Comparison of ENCODE assay signal across 17 cellular contexts in the genomic region with DNA sequence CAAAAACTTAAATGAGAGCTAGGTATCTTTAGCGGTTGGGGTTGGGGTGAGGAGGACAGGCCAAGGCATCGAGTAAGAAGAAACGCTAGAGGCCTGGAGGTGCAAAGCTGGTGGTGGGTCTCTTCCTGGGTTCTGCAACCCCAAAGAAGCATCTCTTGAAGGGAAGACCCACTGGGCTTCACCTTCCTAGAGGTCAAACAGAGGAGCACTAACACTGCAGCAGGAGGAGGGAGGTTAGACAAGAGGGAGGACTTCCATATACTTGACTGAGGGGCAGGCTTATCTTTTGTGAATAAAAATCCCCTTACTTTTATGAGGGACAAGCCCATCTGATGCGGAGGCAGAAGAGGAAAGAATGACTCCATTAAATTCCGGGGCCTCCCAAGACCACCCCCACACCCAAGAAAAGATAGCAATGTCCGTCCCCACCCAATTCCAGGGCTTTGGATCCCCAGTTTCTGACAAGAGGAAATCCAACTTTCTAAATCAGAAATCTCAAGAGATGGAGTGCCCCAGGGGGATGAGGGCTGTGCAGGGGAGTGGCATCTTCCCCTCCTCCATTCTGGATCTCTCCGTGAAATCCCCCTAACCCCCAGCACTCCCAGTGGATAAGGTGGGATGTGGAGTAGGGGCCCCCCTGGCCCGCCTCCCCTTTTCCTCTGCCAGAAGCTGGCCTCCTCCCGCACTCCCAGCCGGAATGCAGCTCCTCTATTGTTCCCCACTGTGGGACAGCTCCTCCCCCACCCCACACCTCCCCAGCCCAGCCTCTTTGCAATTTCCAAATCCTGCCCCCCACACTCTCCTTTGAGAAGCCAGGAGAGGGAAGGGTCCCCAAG. TPM values are rescaled to one million over a fixed set of nuclear protein-coding genes. Genes with fewer than 3 reads are reported as not detected.
DNase-seq lines count a peak whose midpoint lies in the region; ATAC-seq, FAIRE-seq and TF ChIP-seq lines count a peak whose summit lies in the region.
"Had no signal": no experiment of that assay in that cellular context is flagged by ENCODE, and none has a peak within 500 bp of the region (broad histone marks: within the 10 kb centered on the region; RNA-seq: fewer than 3 reads in every experiment).

No MANE protein-coding gene starts in this region.

- no peak for FAIRE-seq in A549 (lab: Jason Lieb, UNC)

- H3K27ac ChIP-seq in A549 (no peak overlapping the region), HEK293 (ENCODE audit: extremely low read depth, low read depth, low read length) (no peak overlapping the region), mesenchymal stem cell (ENCODE audit: low read length, poor library complexity, severe bottlenecking) (no peak overlapping the region), colonic mucosa (no peak overlapping the region)
- H3K27ac ChIP-seq: KMS-11 had no signal

- H3K79me1 ChIP-seq in mesenchymal stem cell (replicated peaks; ENCODE audit: low read length, poor library complexity, severe bottlenecking): peaks cover 26% of the 10 kb centered on the region

- H2BK12ac ChIP-seq in mesenchymal stem cell (ENCODE audit: low read length in 2 of 2): no peak overlapping the region

- intact Hi-C loops in colonic mucosa (cut with DNase I): no loop called here

- TF ChIP-seq EP300 in A549 (IDR thresholded peaks at IDR 0.05): no peak

- H3K27me3 ChIP-seq in mesenchymal stem cell (ENCODE audit: control insufficient read depth in 1 of 2, insufficient read depth in 1 of 2, low read length in 2 of 2) (peaks cover 0 to 4% of the 10 kb centered on the region in 2 experiments), colonic mucosa (no peaks in the 10 kb centered on the region)

- POLR2A ChIA-PET in A549 (lab: Yijun Ruan, JAX) (no interaction called here), HEK293 (lab: Yijun Ruan, JAX) (no interaction called here)

- no peak for ATAC-seq in A549
- no peak for ATAC-seq in HG02885 (IDR thresholded peaks at IDR 0.05; ENCODE audit: poor library complexity, unreplicated experiment)
- no peak for ATAC-seq in GM19467 (IDR thresholded peaks at IDR 0.05; ENCODE audit: unreplicated experiment)
- ATAC-seq: activated CD4-positive, alpha-beta T cell treated with anti-CD3 and anti-CD28 coated beads for 36 hours; left cardiac atrium; stimulated activated effector memory CD8-positive, alpha-beta T cell treated with anti-CD3 and anti-CD28 coated beads, Interleukin-12 subunit alpha, Interleukin-12 subunit beta, amount 100 ng/mL, for 72 hours had no signal

- H3K23ac ChIP-seq in mesenchymal stem cell (ENCODE audit: low read length in 2 of 2): no peak overlapping the region

- TF ChIP-seq POLR2A in A549 (IDR thresholded peaks at IDR 0.05; ENCODE audit: low read length): no peak

- peak overlapping the region in 1 of 2 experiments; percentile 13 for H3K18ac ChIP-seq in mesenchymal stem cell (ENCODE audit: low read depth in 1 of 2, low read length in 2 of 2)

- peak overlapping the region; percentile 29 for H2AK5ac ChIP-seq in mesenchymal stem cell (ENCODE audit: low read length, severe bottlenecking)

- WGBS in A549 (ENCODE audit: missing lambda C conversion rate): 95% methylated on average over 10 of the region's 10 CpGs
- 49% methylated on average over 9 of the region's 10 CpGs for WGBS in mesenchymal stem cell

- no peak overlapping the region for H4K91ac ChIP-seq in mesenchymal stem cell (ENCODE audit: low read length)

- no peak overlapping the region for H2BK15ac ChIP-seq in mesenchymal stem cell (ENCODE audit: low read depth, poor library complexity, severe bottlenecking)

- no peak overlapping the region for H3K14ac ChIP-seq in mesenchymal stem cell (ENCODE audit: low read length in 2 of 2)

- CTCF ChIA-PET in A549 (lab: Yijun Ruan, JAX) (interaction anchor here (0.7 to 2.9 kb wide), 4 partner anchors 10 to 66 kb away, joined by 3 to 19 read pairs (median 4); no protein-coding TSS in a partner anchor), HEK293 (lab: Yijun Ruan, JAX) (interaction anchor here (2.8 kb wide), 1 partner anchor 13 kb away, joined by 13 read pairs; no protein-coding TSS in a partner anchor)

- H3K4me1 ChIP-seq in A549 (peaks cover 14% of the 10 kb centered on the region; the same call in 2 of the 3 replicates), HEK293 (ENCODE audit: control insufficient read depth, insufficient read depth, low read length) (peaks cover 5% of the 10 kb centered on the region; the same call in 1 of the 2 replicates), mesenchymal stem cell (ENCODE audit: control insufficient read depth, insufficient read depth, low read depth, low read length) (peaks cover 30% of the 10 kb centered on the region), colonic mucosa (no peaks in the 10 kb centered on the region)

- H4K8ac ChIP-seq in mesenchymal stem cell (ENCODE audit: low read length): no peak overlapping the region

- TF ChIP-seq CTCF in A549 (IDR thresholded peaks at IDR 0.05) (no peak), HEK293 (tag by site-specific recombination; IDR thresholded peaks at IDR 0.05) (no peak), astrocyte of the spinal cord (IDR thresholded peaks at IDR 0.05; ENCODE audit: low read depth, low read length) (no peak), colonic mucosa (IDR thresholded peaks at IDR 0.05) (no peak)

- H3K4me3 ChIP-seq in A549: no peak overlapping the region
- H3K4me3 ChIP-seq in HEK293 (ENCODE audit: low read depth, low read length): no peak overlapping the region
- H3K4me3 ChIP-seq in astrocyte of the spinal cord (ENCODE audit: low read depth, low read length): peak overlapping the region; percentile 86
- peak overlapping the region in 1 of 2 experiments; percentile 83 for H3K4me3 ChIP-seq in mesenchymal stem cell (ENCODE audit: insufficient read depth in 1 of 2, low read depth in 1 of 2, low read length in 2 of 2)
- no peak overlapping the region for H3K4me3 ChIP-seq in colonic mucosa

- H3K9ac ChIP-seq in mesenchymal stem cell (ENCODE audit: low read length) (no peak overlapping the region), colonic mucosa (ENCODE audit: low read depth in 2 of 2, low read length in 2 of 2) (no peak overlapping the region)
- H3K9ac ChIP-seq: KMS-11 had no signal

- peaks cover 0 to 24% of the 10 kb centered on the region in 2 experiments; a peak in 1 of 3 replicates for H3K36me3 ChIP-seq in HEK293 (ENCODE audit: control insufficient read depth in 2 of 2, insufficient read depth in 1 of 2, low read length in 2 of 2)
- peaks cover 0 to 26% of the 10 kb centered on the region in 2 experiments for H3K36me3 ChIP-seq in mesenchymal stem cell (ENCODE audit: control insufficient read depth in 1 of 2, insufficient read depth in 2 of 2, low read depth in 1 of 2, low read length in 2 of 2)
- H3K36me3 ChIP-seq in colonic mucosa: no peaks in the 10 kb centered on the region

- H2BK120ac ChIP-seq in mesenchymal stem cell (ENCODE audit: low read depth, low read length): no peak overlapping the region

- H3K4ac ChIP-seq in mesenchymal stem cell (ENCODE audit: low read depth in 1 of 2, low read length in 2 of 2): no peak overlapping the region

- no peak overlapping the region for H2BK5ac ChIP-seq in mesenchymal stem cell (ENCODE audit: low read depth, low read length, poor library complexity, severe bottlenecking)

- H2AFZ ChIP-seq in mesenchymal stem cell (ENCODE audit: low read depth, low read length): no peak overlapping the region

- H3K4me2 ChIP-seq in A549 (peak overlapping the region; percentile 100; the same call in 1 of the 3 replicates), mesenchymal stem cell (ENCODE audit: low read length, poor library complexity, severe bottlenecking) (peak overlapping the region; percentile 91)
- H3K4me2 ChIP-seq: KMS-11 had no signal

- DNase-seq in A549 (ENCODE audit: low read depth in 1 of 2, low spot score in 1 of 2) (no peak), astrocyte of the spinal cord (ENCODE audit: low read depth, low spot score) (no peak), mesenchymal stem cell (no peak), colonic mucosa (no peak), mucosa of gallbladder (ENCODE audit: low spot score) (no peak)
- DNase-seq: activated CD4-positive, alpha-beta T cell treated with anti-CD3 and anti-CD28 coated beads for 36 hours; activated effector memory CD4-positive, alpha-beta T cell treated with Interleukin-2 at 50 U/mL for 16 hours; AML-193; left cardiac atrium; NCI-H187; NCI-H82; nucleus accumbens had no signal

- TF ChIP-seq RAD21 in A549 (conservative IDR thresholded peaks at IDR 0.05 in 1 of 2, IDR thresholded peaks at IDR 0.05 in 1 of 2): no peak

- in situ Hi-C loops in astrocyte of the spinal cord (cut with HindIII; ENCODE audit: low sequenced_read_pairs): no loop called here

- no peaks in the 10 kb centered on the region for H3K9me3 ChIP-seq in A549
- no peaks in the 10 kb centered on the region for H3K9me3 ChIP-seq in HEK293 (ENCODE audit: control insufficient read depth, insufficient read depth, low read depth, low read length)
- H3K9me3 ChIP-seq in mesenchymal stem cell (ENCODE audit: control insufficient read depth, low read length): no peaks in the 10 kb centered on the region
- H3K9me3 ChIP-seq in colonic mucosa: no peaks in the 10 kb centered on the region

RNA-seq across cellular contexts. Expression of a gene that starts 2.3 kb away (rescaled TPM):
- polyA plus RNA-seq in A549 (2011; rRNA removed) (1.8 and 2.4 TPM in 2 replicates), A549 (2017; fragmentation: RNase III; extraction: RNeasy Plus Mini Kit Qiagen cat#74134 plus additional on column Dnase treatment) (3.3 to 4.9 TPM (median 4.4 TPM) in 3 replicates)
- 3.2 and 3.9 TPM in 2 replicates for polyA plus RNA-seq in A549 (2012; cell fraction: cytosol; rRNA removed)
- polyA plus RNA-seq in A549 (2012; cell fraction: nucleus; rRNA removed): 2.2 and 3.9 TPM in 2 replicates
- polyA minus RNA-seq in A549 (2011; rRNA and poly(A)+ RNA removed): 2.4 and 2.8 TPM in 2 replicates
- 10.4 TPM for polyA plus RNA-seq in mesenchymal stem cell (2013, experiment 1 of 2)
- 10.7 TPM for polyA plus RNA-seq in mesenchymal stem cell (2013, experiment 2 of 2)
- total RNA-seq in colonic mucosa (1 to 10 TPM; 1.6 to 3.7 TPM), mucosa of gallbladder (1.4 TPM)

RNA-seq across cellular contexts. Expression of a gene that starts 19.0 kb away (rescaled TPM):
- polyA plus RNA-seq in A549 (2011; rRNA removed) (0.11 TPM in 1 of 2 replicates, not detected in the other), A549 (2017; fragmentation: RNase III; extraction: RNeasy Plus Mini Kit Qiagen cat#74134 plus additional on column Dnase treatment) (not detected in 3 replicates)
- polyA plus RNA-seq in A549 (2012; cell fraction: cytosol; rRNA removed): 0.10 and 0.34 TPM in 2 replicates
- polyA plus RNA-seq in A549 (2012; cell fraction: nucleus; rRNA removed): 0.40 and 0.49 TPM in 2 replicates
- not detected in 2 replicates for polyA minus RNA-seq in A549 (2011; rRNA and poly(A)+ RNA removed)
- not detected for polyA plus RNA-seq in mesenchymal stem cell (2013, experiment 1 of 2)
- not detected for polyA plus RNA-seq in mesenchymal stem cell (2013, experiment 2 of 2)
- total RNA-seq in colonic mucosa (100 to 1,000 TPM; 213 TPM), mucosa of gallbladder (103 TPM)
- total RNA-seq: left cardiac atrium had no signal

RNA-seq across cellular contexts. Expression of a gene that starts 25.4 kb away (rescaled TPM):
- polyA plus RNA-seq in A549 (2011; rRNA removed) (63.0 and 71.4 TPM in 2 replicates), A549 (2017; fragmentation: RNase III; extraction: RNeasy Plus Mini Kit Qiagen cat#74134 plus additional on column Dnase treatment) (151 to 171 TPM (median 166 TPM) in 3 replicates)
- polyA plus RNA-seq in A549 (2012; cell fraction: cytosol; rRNA removed): 203 and 211 TPM in 2 replicates
- polyA plus RNA-seq in A549 (2012; cell fraction: nucleus; rRNA removed): 78.2 and 83.5 TPM in 2 replicates
- 47.1 and 58.2 TPM in 2 replicates for polyA minus RNA-seq in A549 (2011; rRNA and poly(A)+ RNA removed)
- 87.6 TPM for polyA plus RNA-seq in mesenchymal stem cell (2013, experiment 1 of 2)
- 91.2 TPM for polyA plus RNA-seq in mesenchymal stem cell (2013, experiment 2 of 2)
- total RNA-seq in colonic mucosa (10 to 100 TPM; 69.4 to 83.9 TPM), mucosa of gallbladder (77.0 TPM)

RNA-seq across cellular contexts. Expression of a gene that starts 26.4 kb away (rescaled TPM):
- polyA plus RNA-seq in A549 (2011; rRNA removed): 42.0 and 47.6 TPM in 2 replicates
- 35.5 and 45.0 TPM in 2 replicates for polyA plus RNA-seq in A549 (2012; cell fraction: cytosol; rRNA removed)
- polyA plus RNA-seq in A549 (2012; cell fraction: nucleus; rRNA removed): 58.9 and 60.0 TPM in 2 replicates
- 36.5 to 39.1 TPM (median 38.2 TPM) in 3 replicates for polyA plus RNA-seq in A549 (2017; fragmentation: RNase III; extraction: RNeasy Plus Mini Kit Qiagen cat#74134 plus additional on column Dnase treatment)
- polyA minus RNA-seq in A549 (2011; rRNA and poly(A)+ RNA removed): 57.8 TPM in 2 replicates
- 21.8 TPM for polyA plus RNA-seq in mesenchymal stem cell (2013, experiment 1 of 2)
- 21.1 TPM for polyA plus RNA-seq in mesenchymal stem cell (2013, experiment 2 of 2)
- 10 to 100 TPM; 23.2 to 43.4 TPM for total RNA-seq in colonic mucosa
- total RNA-seq in mucosa of gallbladder: 34.1 TPM

RNA-seq across cellular contexts. Expression of a gene that starts 34.5 kb away (rescaled TPM):
- 155 and 214 TPM in 2 replicates for polyA plus RNA-seq in A549 (2011; rRNA removed)
- polyA plus RNA-seq in A549 (2012; cell fraction: cytosol; rRNA removed): 353 and 498 TPM in 2 replicates
- 1,197 and 1,289 TPM in 2 replicates for polyA plus RNA-seq in A549 (2012; cell fraction: nucleus; rRNA removed)
- 286 to 310 TPM (median 288 TPM) in 3 replicates for polyA plus RNA-seq in A549 (2017; fragmentation: RNase III; extraction: RNeasy Plus Mini Kit Qiagen cat#74134 plus additional on column Dnase treatment)
- 151 and 242 TPM in 2 replicates for polyA minus RNA-seq in A549 (2011; rRNA and poly(A)+ RNA removed)
- polyA plus RNA-seq in mesenchymal stem cell (2013, experiment 1 of 2): 732 TPM
- 747 TPM for polyA plus RNA-seq in mesenchymal stem cell (2013, experiment 2 of 2)
- 100 to 1,000 TPM; 414 to 610 TPM for total RNA-seq in colonic mucosa
- total RNA-seq in mucosa of gallbladder: 293 TPM
